8 cellular contexts compared by ENCODE assay signal in the genomic region with DNA sequence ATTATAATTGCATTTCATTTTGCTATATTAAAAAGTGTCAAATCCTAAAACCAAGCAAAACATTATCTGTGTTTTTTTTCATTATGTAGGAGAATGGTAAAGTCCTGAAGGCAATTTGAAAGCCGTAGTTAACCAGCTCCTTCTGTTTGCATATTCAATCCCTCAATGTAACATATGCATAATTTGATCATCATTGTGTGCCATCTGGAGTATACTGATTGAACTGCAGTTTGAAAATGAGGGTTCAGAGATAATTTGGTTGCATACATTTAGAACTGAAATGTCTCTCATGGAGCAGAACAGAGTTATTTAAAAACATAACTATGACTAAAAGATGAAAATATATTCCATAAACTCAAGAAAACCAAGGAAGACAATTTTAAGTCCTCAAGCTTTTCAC.
DNase-seq lines count a peak whose midpoint lies in the region; ATAC-seq and TF ChIP-seq lines count a peak whose summit lies in the region.

No MANE protein-coding gene starts in this region.

- POLR2A ChIA-PET in AG04449 (lab: Yijun Ruan, JAX), result no interaction called here

- H3K9me3 Mint-ChIP-seq in GM23338, result no peaks in the 10 kb centered on the region
- no peaks in the 10 kb centered on the region for H3K9me3 Mint-ChIP-seq in activated CD4-positive, alpha-beta T cell treated with anti-CD3 and anti-CD28 coated beads, Interleukin-2, amount 10 ng/mL, durations not matched to agents 24 days and 14 days

- no peak overlapping the region for H3K27ac ChIP-seq in GM23338 (ENCODE audit: low read depth)

- CTCF ChIA-PET in AG04449 (lab: Yijun Ruan, JAX), result interaction anchor here (0.7 to 4.5 kb wide), 5 partner anchors 27 to 1725 kb away, joined by 3 to 18 read pairs (median 4); no protein-coding TSS in a partner anchor

- intact Hi-C loops in activated CD4-positive, alpha-beta T cell treated with anti-CD3 and anti-CD28 coated beads, Interleukin-2, amount 10 ng/mL, durations not matched to agents 24 days and 14 days (cut with micrococcal nuclease), result loop anchor here (5.0 kb wide), 1 partner anchor 1721 kb away; no protein-coding TSS in a partner anchor

- H3K4me3 ChIP-seq in AG04449 (ENCODE audit: low read depth, low read length) (no peak overlapping the region), GM23338 (no peak overlapping the region)

- peaks cover 14% of the 10 kb centered on the region for H3K4me1 Mint-ChIP-seq in GM23338
- no peaks in the 10 kb centered on the region for H3K4me1 Mint-ChIP-seq in activated CD4-positive, alpha-beta T cell treated with anti-CD3 and anti-CD28 coated beads, Interleukin-2, amount 10 ng/mL, durations not matched to agents 24 days and 14 days

- ATAC-seq in GM19463 (IDR thresholded peaks at IDR 0.05; ENCODE audit: unreplicated experiment), result peak; percentile 71
- no peak for ATAC-seq in GM23338

- DNase-seq in AG04449 (ENCODE audit: low read depth, low spot score) (no peak), NCI-H460 (ENCODE audit: extremely low read depth, low read depth) (peak; percentile 11), fibroblast of peridontal ligament (ENCODE audit: extremely low read depth) (peak; percentile 70), DMS79 (lab: John Stamatoyannopoulos, UW) (no peak), GM23338 (ENCODE audit: low spot score) (no peak), activated gamma-delta T cell (lab: John Stamatoyannopoulos, UW) (no peak)
- DNase-seq in activated CD4-positive, alpha-beta T cell treated with anti-CD3 and anti-CD28 coated beads, Interleukin-2, amount 10 ng/mL, durations not matched to agents 24 days and 14 days, result no peak

- H3K36me3 ChIP-seq in GM23338 (ENCODE audit: insufficient read depth), result no peaks in the 10 kb centered on the region

- H3K4me1 ChIP-seq in GM23338 (ENCODE audit: insufficient read depth), result peaks cover 19% of the 10 kb centered on the region; the same call in 1 of the 2 replicates

- H3K27me3 Mint-ChIP-seq in GM23338 (ENCODE audit: insufficient read depth, low read depth, poor library complexity), result no peaks in the 10 kb centered on the region
- no peaks in the 10 kb centered on the region for H3K27me3 Mint-ChIP-seq in activated CD4-positive, alpha-beta T cell treated with anti-CD3 and anti-CD28 coated beads, Interleukin-2, amount 10 ng/mL, durations not matched to agents 24 days and 14 days

- no peak overlapping the region for H3K4me3 Mint-ChIP-seq in GM23338
- H3K4me3 Mint-ChIP-seq in activated CD4-positive, alpha-beta T cell treated with anti-CD3 and anti-CD28 coated beads, Interleukin-2, amount 10 ng/mL, durations not matched to agents 24 days and 14 days, result no peak overlapping the region

- no peaks in the 10 kb centered on the region for H3K9me2 ChIP-seq in GM23338 (ENCODE audit: insufficient read depth)

- no peaks in the 10 kb centered on the region for H3F3A ChIP-seq in GM23338 (replicated peaks; ENCODE audit: low read depth)

- no peak overlapping the region for H2AFZ ChIP-seq in GM23338

- H3K79me2 ChIP-seq in GM23338 (replicated peaks; ENCODE audit: insufficient read depth), result no peaks in the 10 kb centered on the region

- no peak overlapping the region for H3K27ac Mint-ChIP-seq in GM23338
- no peak overlapping the region for H3K27ac Mint-ChIP-seq in activated CD4-positive, alpha-beta T cell treated with anti-CD3 and anti-CD28 coated beads, Interleukin-2, amount 10 ng/mL, durations not matched to agents 24 days and 14 days

- no peaks in the 10 kb centered on the region for H4K20me1 ChIP-seq in GM23338 (replicated peaks; ENCODE audit: insufficient read depth)

- no peak overlapping the region for H3K4me2 ChIP-seq in GM23338

- TF ChIP-seq CTCF in AG04449 (IDR thresholded peaks at IDR 0.05; ENCODE audit: insufficient read depth, low read length, missing control alignments) (peak; percentile 46), GM23338 (conservative IDR thresholded peaks at IDR 0.05; ENCODE audit: low read depth in 2 of 2) (peak in 1 of 2 experiments; percentile 41; a peak in 3 of 4 replicates)

- H3K36me3 Mint-ChIP-seq in GM23338 (ENCODE audit: low read depth), result no peaks in the 10 kb centered on the region
- H3K36me3 Mint-ChIP-seq in activated CD4-positive, alpha-beta T cell treated with anti-CD3 and anti-CD28 coated beads, Interleukin-2, amount 10 ng/mL, durations not matched to agents 24 days and 14 days (ENCODE audit: low read depth), result no peaks in the 10 kb centered on the region

- no peaks in the 10 kb centered on the region for H3K27me3 ChIP-seq in GM23338 (ENCODE audit: insufficient read depth)

TF ChIP-seq in GM23338, 12 proteins besides CTCF, POLR2A, EP300 and RAD21:
- no peak for TF ChIP-seq ZNF114 (CRISPR knock-in tag; IDR thresholded peaks at IDR 0.05)
- no peak for TF ChIP-seq ZNF331 (CRISPR knock-in tag; IDR thresholded peaks at IDR 0.05; ENCODE audit: low read depth)
- no peak for TF ChIP-seq NANOG (IDR thresholded peaks at IDR 0.05; ENCODE audit: borderline replicate concordance)
- no peak for TF ChIP-seq CREB1 (CRISPR knock-in tag; IDR thresholded peaks at IDR 0.05; ENCODE audit: low read depth)
- no peak for TF ChIP-seq JUNB (IDR thresholded peaks at IDR 0.05; ENCODE audit: unreplicated experiment)

Comparison
In these comparisons a context has a peak if more than half of its experiments do, and no peak if none do; other contexts are left out.
1. DNase-seq: peak in NCI-H460 (single experiment) and fibroblast of peridontal ligament (single experiment); none in AG04449 (single experiment), DMS79 (single experiment), GM23338 (single experiment), activated CD4-positive, alpha-beta T cell treated with anti-CD3 and anti-CD28 coated beads, Interleukin-2, amount 10 ng/mL, durations not matched to agents 24 days and 14 days (single experiment) and activated gamma-delta T cell (single experiment).